In the genomic region with DNA sequence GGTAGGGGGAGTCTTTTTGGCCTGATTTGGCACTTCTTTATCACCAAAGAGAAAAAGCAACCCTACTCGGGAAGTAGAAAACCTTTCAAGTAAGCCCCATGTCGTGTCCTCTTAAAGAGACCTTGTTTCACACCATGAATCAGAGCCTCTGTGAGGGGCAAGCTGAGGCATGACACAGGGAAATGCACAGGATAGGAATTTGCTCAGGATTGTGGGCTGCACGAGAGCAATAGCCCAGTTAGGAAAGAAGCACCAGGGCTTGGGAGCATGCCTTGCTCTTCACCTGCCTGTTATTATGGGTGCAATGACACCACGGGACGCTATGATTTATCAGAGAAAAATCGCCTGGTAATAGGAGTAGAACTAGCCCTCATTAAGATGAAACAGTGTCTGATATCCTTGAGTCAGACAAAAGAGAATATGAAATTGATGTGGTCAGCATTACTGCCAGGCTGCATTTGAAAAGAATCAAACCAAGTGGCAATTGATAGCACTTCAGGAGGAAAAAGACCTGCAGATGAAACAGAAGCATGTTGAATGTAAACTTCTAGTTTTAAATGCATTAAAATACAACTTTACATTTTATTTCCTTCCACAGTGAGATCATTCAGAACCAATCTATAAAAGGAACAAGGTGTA, we compare ENCODE assay signal across 19 cellular contexts.
DNase-seq lines count a peak whose midpoint lies in the region; ATAC-seq and TF ChIP-seq lines count a peak whose summit lies in the region.
"Had no signal": no experiment of that assay in that cellular context is flagged by ENCODE, and none has a peak within 500 bp of the region (broad histone marks: within the 10 kb centered on the region; RNA-seq: fewer than 3 reads in every experiment).

No MANE protein-coding gene starts in this region.

- no peak overlapping the region for H3K23ac ChIP-seq in neuronal stem cell (ENCODE audit: low read depth, low read length, poor library complexity)

- H3K36me3 ChIP-seq in GM23338 (ENCODE audit: insufficient read depth) (no peaks in the 10 kb centered on the region), psoas muscle (ENCODE audit: insufficient read depth in 1 of 2, low read depth in 1 of 2) (no peaks in the 10 kb centered on the region), neuronal stem cell (replicated peaks in 1 of 2; ENCODE audit: control insufficient read depth in 2 of 2, insufficient read depth in 2 of 2, low read length in 2 of 2) (no peaks in the 10 kb centered on the region)
- H3K36me3 ChIP-seq in CD8-positive, alpha-beta T cell (ENCODE audit: insufficient read depth, low read length), result no peaks in the 10 kb centered on the region
- H3K36me3 ChIP-seq: lower lobe of right lung, upper lobe of left lung had no signal

- no peak overlapping the region for H4K8ac ChIP-seq in neuronal stem cell (ENCODE audit: low read depth, low read length)

- H3K18ac ChIP-seq in neuronal stem cell (ENCODE audit: low read length), result no peak overlapping the region

- peaks cover 9% of the 10 kb centered on the region for H3K9me3 Mint-ChIP-seq in GM23338
- H3K9me3 Mint-ChIP-seq in CD8-positive, alpha-beta T cell, result peaks cover 5% of the 10 kb centered on the region
- H3K9me3 Mint-ChIP-seq: CD4-positive, alpha-beta T cell; T-helper 2 cell treated with Interferon-gamma antibody and Interleukin-4, amounts not matched to agents 5 μg/mL and 100 μg/mL, for 36 hours had no signal

- H3K4me1 ChIP-seq in GM23338 (ENCODE audit: insufficient read depth), result no peaks in the 10 kb centered on the region
- peaks cover 3% of the 10 kb centered on the region for H3K4me1 ChIP-seq in psoas muscle
- no peaks in the 10 kb centered on the region for H3K4me1 ChIP-seq in CD8-positive, alpha-beta T cell (ENCODE audit: insufficient read depth, low read length)
- no peaks in the 10 kb centered on the region for H3K4me1 ChIP-seq in neuronal stem cell (ENCODE audit: control insufficient read depth in 2 of 2, insufficient read depth in 1 of 2, low read depth in 1 of 2, low read length in 2 of 2)

- no peak overlapping the region for H3K4me2 ChIP-seq in GM23338
- no peak overlapping the region for H3K4me2 ChIP-seq in neuronal stem cell (ENCODE audit: insufficient read depth, low read length, poor library complexity, severe bottlenecking)

- no peak overlapping the region for H3K14ac ChIP-seq in neuronal stem cell (ENCODE audit: low read length)

- H3K4ac ChIP-seq in neuronal stem cell (ENCODE audit: low read length), result no peak overlapping the region

- H3K27me3 ChIP-seq in GM23338 (ENCODE audit: insufficient read depth) (no peaks in the 10 kb centered on the region), psoas muscle (ENCODE audit: insufficient read depth in 3 of 3, low read length in 2 of 3) (no peaks in the 10 kb centered on the region), neuronal stem cell (ENCODE audit: control insufficient read depth in 3 of 3, insufficient read depth in 3 of 3, low read depth in 1 of 3, low read length in 3 of 3) (no peaks in the 10 kb centered on the region)
- H3K27me3 ChIP-seq in CD8-positive, alpha-beta T cell (ENCODE audit: insufficient read depth, low read length), result no peaks in the 10 kb centered on the region
- H3K27me3 ChIP-seq: upper lobe of left lung had no signal

- no peak overlapping the region for H4K91ac ChIP-seq in neuronal stem cell (ENCODE audit: low read depth, low read length, poor library complexity)

- no peak overlapping the region for H3K27ac Mint-ChIP-seq in GM23338
- no peak overlapping the region for H3K27ac Mint-ChIP-seq in CD8-positive, alpha-beta T cell
- H3K27ac Mint-ChIP-seq: activated CD4-positive, alpha-beta T cell treated with anti-CD3 and anti-CD28 coated beads for 36 hours; activated T-cell treated with anti-CD3 and anti-CD28 coated beads, Interleukin-2, amount 50 U/mL, for 24 hours; CD4-positive, alpha-beta T cell; T-helper 2 cell treated with Interferon-gamma antibody and Interleukin-4, amounts not matched to agents 5 μg/mL and 100 μg/mL, for 36 hours had no signal

- H3K4me3 Mint-ChIP-seq in GM23338, result no peak overlapping the region
- H3K4me3 Mint-ChIP-seq in CD8-positive, alpha-beta T cell, result no peak overlapping the region
- H3K4me3 Mint-ChIP-seq: activated CD4-positive, alpha-beta T cell treated with anti-CD3 and anti-CD28 coated beads for 36 hours; activated T-cell treated with anti-CD3 and anti-CD28 coated beads, Interleukin-2, amount 50 U/mL, for 24 hours; CD4-positive, alpha-beta T cell; neural crest cell; T-helper 2 cell treated with Interferon-gamma antibody and Interleukin-4, amounts not matched to agents 5 μg/mL and 100 μg/mL, for 36 hours had no signal

- H2AK5ac ChIP-seq in neuronal stem cell (ENCODE audit: low read depth, low read length), result no peak overlapping the region

- H3K79me2 ChIP-seq in GM23338 (replicated peaks; ENCODE audit: insufficient read depth), result no peaks in the 10 kb centered on the region

- H2BK5ac ChIP-seq in neuronal stem cell (ENCODE audit: low read length), result no peak overlapping the region

- no peak overlapping the region for H3K27ac ChIP-seq in GM23338 (ENCODE audit: low read depth)
- no peak overlapping the region for H3K27ac ChIP-seq in psoas muscle
- H3K27ac ChIP-seq in CD8-positive, alpha-beta T cell (ENCODE audit: low read depth, low read length), result no peak overlapping the region
- no peak overlapping the region for H3K27ac ChIP-seq in neuronal stem cell (replicated peaks; ENCODE audit: low read length)
- H3K27ac ChIP-seq: lower lobe of right lung, upper lobe of left lung had no signal

- H3K9me2 ChIP-seq in GM23338 (ENCODE audit: insufficient read depth), result peaks cover 20% of the 10 kb centered on the region

- CTCF ChIA-PET in CD8-positive, alpha-beta T cell (lab: Charles Lee), result no interaction called here

- H2BK12ac ChIP-seq in neuronal stem cell (ENCODE audit: low read length), result no peak overlapping the region

- 52 to 67% (median 64%) methylated on average over 6 of the region's 6 CpGs for WGBS in psoas muscle, 3 donors
- WGBS in neuronal stem cell (ENCODE audit: extremely low coverage in 2 of 2, insufficient read length in 2 of 2, insufficient replicate concordance in 1 of 2), 2 donors, result no CpG with 5 or more reads among the region's 6 CpGs

- H3F3A ChIP-seq in GM23338 (replicated peaks; ENCODE audit: low read depth), result no peaks in the 10 kb centered on the region

- H2BK15ac ChIP-seq in neuronal stem cell (ENCODE audit: low read length), result no peak overlapping the region

- ATAC-seq in GM23338, result no peak
- peak; percentile 95 for ATAC-seq in esophagus mucosa
- peak in 3 of 4 donors; percentile 44 to 97 (median 81) for ATAC-seq in psoas muscle
- ATAC-seq in HG03432 (IDR thresholded peaks at IDR 0.05; ENCODE audit: unreplicated experiment), result no peak
- no peak for ATAC-seq in CD8-positive, alpha-beta T cell
- ATAC-seq: activated CD4-positive, alpha-beta T cell treated with anti-CD3 and anti-CD28 coated beads for 36 hours; lower lobe of right lung had no signal

- no peaks in the 10 kb centered on the region for H3K27me3 Mint-ChIP-seq in GM23338 (ENCODE audit: insufficient read depth, low read depth, poor library complexity)
- H3K27me3 Mint-ChIP-seq in CD8-positive, alpha-beta T cell (ENCODE audit: low read depth), result peaks cover 4% of the 10 kb centered on the region

- H3K4me3 ChIP-seq in GM23338, result no peak overlapping the region
- H3K4me3 ChIP-seq in psoas muscle, result no peak overlapping the region
- no peak overlapping the region for H3K4me3 ChIP-seq in CD8-positive, alpha-beta T cell (ENCODE audit: low read depth, low read length)
- H3K4me3 ChIP-seq in neuronal stem cell (ENCODE audit: low read length in 2 of 2), result no peak overlapping the region
- H3K4me3 ChIP-seq: lower lobe of right lung, upper lobe of left lung had no signal

- 0 out of 2 replicates have a peak overlapping the region, but pooled peaks have one; percentile 52 for H2AFZ ChIP-seq in GM23338
- no peak overlapping the region for H2AFZ ChIP-seq in neuronal stem cell (ENCODE audit: low read length)

- DNase-seq in GM23338 (ENCODE audit: low spot score) (no peak), NCI-H510A (lab: John Stamatoyannopoulos, UW) (peak; percentile 60), psoas muscle (no peak), epidermal melanocyte (ENCODE audit: insufficient read length, low spot score) (no peak), neuronal stem cell (ENCODE audit: low spot score) (no peak)
- no peak for DNase-seq in CD8-positive, alpha-beta T cell
- DNase-seq: activated CD4-positive, alpha-beta T cell treated with anti-CD3 and anti-CD28 coated beads for 36 hours; activated T-cell treated with anti-CD3 and anti-CD28 coated beads, Interleukin-2, amount 50 U/mL, for 24 hours; CD4-positive, alpha-beta T cell; KBM-7; lower lobe of right lung; NCI-H2029; Right ventricle myocardium superior; stimulated activated naive CD4-positive, alpha-beta T cell; upper lobe of left lung had no signal

- H3K9me3 ChIP-seq in psoas muscle (no peaks in the 10 kb centered on the region), neuronal stem cell (replicated peaks in 1 of 2; ENCODE audit: control insufficient read depth in 2 of 2, insufficient read depth in 1 of 2, low read depth in 1 of 2, low read length in 2 of 2) (peaks cover 0 to 8% of the 10 kb centered on the region in 2 donors)
- no peaks in the 10 kb centered on the region for H3K9me3 ChIP-seq in CD8-positive, alpha-beta T cell (ENCODE audit: low read length)
- H3K9me3 ChIP-seq: lower lobe of right lung, upper lobe of left lung had no signal

- TF ChIP-seq CTCF in GM23338 (conservative IDR thresholded peaks at IDR 0.05; ENCODE audit: low read depth in 2 of 2), result no peak
- TF ChIP-seq CTCF in psoas muscle (IDR thresholded peaks at IDR 0.05), result no peak
- no peak for TF ChIP-seq CTCF in CD8-positive, alpha-beta T cell (IDR thresholded peaks at IDR 0.05)

- no peaks in the 10 kb centered on the region for H3K79me1 ChIP-seq in neuronal stem cell (ENCODE audit: low read depth, low read length)

- intact Hi-C loops in psoas muscle (cut with DNase I), result no loop called here
- intact Hi-C loops in CD8-positive, alpha-beta T cell (cut with DNase I, micrococcal nuclease), result no loop called here

- no peaks in the 10 kb centered on the region; the same call in 2 of the 3 replicates for H3K4me1 Mint-ChIP-seq in GM23338
- no peaks in the 10 kb centered on the region for H3K4me1 Mint-ChIP-seq in CD8-positive, alpha-beta T cell (ENCODE audit: low read depth)
- H3K4me1 Mint-ChIP-seq: activated CD4-positive, alpha-beta T cell treated with anti-CD3 and anti-CD28 coated beads for 36 hours had no signal

- no peak overlapping the region for H2BK120ac ChIP-seq in neuronal stem cell (ENCODE audit: low read depth, low read length)

- no peak overlapping the region for H3K9ac ChIP-seq in neuronal stem cell (ENCODE audit: low read depth, low read length, poor library complexity)

- peaks cover 6% of the 10 kb centered on the region for H3K36me3 Mint-ChIP-seq in GM23338 (ENCODE audit: low read depth)
- H3K36me3 Mint-ChIP-seq in CD8-positive, alpha-beta T cell, result no peaks in the 10 kb centered on the region

- H4K20me1 ChIP-seq in GM23338 (replicated peaks; ENCODE audit: insufficient read depth), result no peaks in the 10 kb centered on the region

- POLR2A ChIA-PET in CD8-positive, alpha-beta T cell (lab: Charles Lee), result no interaction called here

TF ChIP-seq in GM23338, 12 proteins besides CTCF, POLR2A, EP300 and RAD21 (continues in another document):
- TF ChIP-seq STAT1 (IDR thresholded peaks at IDR 0.05; ENCODE audit: unreplicated experiment), result no peak
- no peak for TF ChIP-seq JUNB (IDR thresholded peaks at IDR 0.05; ENCODE audit: unreplicated experiment)
- no peak for TF ChIP-seq CREB1 (CRISPR knock-in tag; IDR thresholded peaks at IDR 0.05; ENCODE audit: low read depth)

Comparison
In these comparisons a context has a peak if more than half of its experiments do, and no peak if none do; other contexts are left out.
1. ATAC-seq: peak in esophagus mucosa (single experiment) and psoas muscle (3 of 4); none in GM23338 (single experiment), HG03432 (single experiment) and CD8-positive, alpha-beta T cell (single experiment).